Comparison of ENCODE assay signal across 8 cellular contexts in genomic region chrX:29662759-29663503, GRCh38.
A peak's percentile ranks its signal among the peaks of the same experiment; 100 is the strongest.
DNase-seq lines count a peak whose midpoint lies in the region; ATAC-seq and TF ChIP-seq lines count a peak whose summit lies in the region.
"Had no signal": no experiment of that assay in that cellular context is flagged by ENCODE, and none has a peak within 500 bp of the region (broad histone marks: within the 10 kb centered on the region; RNA-seq: fewer than 3 reads in every experiment).

No MANE protein-coding gene starts in this region.

- H3K9ac ChIP-seq in Karpas-422 (ENCODE audit: low read length): no peak overlapping the region

- DNase-seq in choroid plexus epithelial cell (ENCODE audit: low read depth) (peak; percentile 92), pons (ENCODE audit: low spot score) (peak; percentile 93), H7 (no peak), Karpas-422 (no peak), lower leg skin (ENCODE audit: low spot score in 2 of 2) (no peak)

- H3K9me2 ChIP-seq in Karpas-422 (replicated peaks; ENCODE audit: insufficient read depth, low read length): no peaks in the 10 kb centered on the region

- peaks cover 33% of the 10 kb centered on the region for H3K9me3 ChIP-seq in Karpas-422 (ENCODE audit: low read length)

- TF ChIP-seq CTCF in choroid plexus epithelial cell (conservative IDR thresholded peaks at IDR 0.05; ENCODE audit: low read depth, low read length) (no peak), lower leg skin (IDR thresholded peaks at IDR 0.05) (no peak)

- H3K4me1 ChIP-seq in Karpas-422 (ENCODE audit: low read length): no peaks in the 10 kb centered on the region

- no peak overlapping the region for H3K4me2 ChIP-seq in Karpas-422 (ENCODE audit: low read depth, low read length, poor library complexity, severe bottlenecking)

- H3K27me3 ChIP-seq in H7 (ENCODE audit: control insufficient read depth, insufficient read depth, low read length): no peaks in the 10 kb centered on the region
- no peaks in the 10 kb centered on the region for H3K27me3 ChIP-seq in Karpas-422 (ENCODE audit: low read length)

- intact Hi-C loops in lower leg skin (cut with DNase I; ENCODE audit: low total_unique reads): no loop called here

- TF ChIP-seq POLR2A in lower leg skin (IDR thresholded peaks at IDR 0.05): no peak

- WGBS in lower leg skin, 2 donors: 38 to 48% methylated on average over 4 of the region's 4 CpGs

- H3K4me3 ChIP-seq in choroid plexus epithelial cell (ENCODE audit: low read depth, low read length): no peak overlapping the region
- H3K4me3 ChIP-seq in H7 (ENCODE audit: insufficient read depth, low read depth, low read length): no peak overlapping the region
- H3K4me3 ChIP-seq in Karpas-422 (ENCODE audit: low read length): no peak overlapping the region
- H3K4me3 ChIP-seq in lower leg skin (ENCODE audit: low read depth, poor library complexity, severe bottlenecking): no peak overlapping the region

- H3K27ac ChIP-seq in Karpas-422 (ENCODE audit: low read length): no peak overlapping the region
- H3K27ac ChIP-seq: VCaP had no signal

- no peak overlapping the region for H2AFZ ChIP-seq in Karpas-422 (ENCODE audit: low read length)

- H3K79me2 ChIP-seq in Karpas-422 (ENCODE audit: low read length): no peaks in the 10 kb centered on the region

- no peaks in the 10 kb centered on the region for H3K36me3 ChIP-seq in H7 (replicated peaks; ENCODE audit: control insufficient read depth, insufficient read depth, low read length)
- H3K36me3 ChIP-seq in Karpas-422 (ENCODE audit: insufficient read depth, low read length): no peaks in the 10 kb centered on the region

- ATAC-seq in GM19395 (IDR thresholded peaks at IDR 0.05; ENCODE audit: unreplicated experiment) (peak; percentile 86), HG03469 (IDR thresholded peaks at IDR 0.05; ENCODE audit: unreplicated experiment) (peak; percentile 77)

- H4K20me1 ChIP-seq in Karpas-422 (ENCODE audit: insufficient read depth, low read depth, low read length): no peaks in the 10 kb centered on the region

Comparison
In these comparisons a context has a peak if more than half of its experiments do, and no peak if none do; other contexts are left out.
1. DNase-seq: peak in choroid plexus epithelial cell (single experiment) and pons (single experiment); none in H7 (single experiment), Karpas-422 (single experiment) and lower leg skin (0 of 2).